In genomic region chr2:37654932-37655331, GRCh38 we compare ENCODE assay signal across 8 cellular contexts. TPM values are rescaled to one million over a fixed set of nuclear protein-coding genes. Genes with fewer than 3 reads are reported as not detected.
DNase-seq lines count a peak whose midpoint lies in the region; ATAC-seq and TF ChIP-seq lines count a peak whose summit lies in the region.

No MANE protein-coding gene starts in this region.

- peak overlapping the region; percentile 97 for H3K4me2 ChIP-seq in DOHH2 (ENCODE audit: low read length)
- H3K4me2 ChIP-seq in mammary epithelial cell (ENCODE audit: insufficient read depth, low read depth, low read length) = peak overlapping the region; percentile 62
- H3K4me2 ChIP-seq in neural progenitor cell = peak overlapping the region; percentile 61

- peak; percentile 74 for ATAC-seq in GM19467 (IDR thresholded peaks at IDR 0.05; ENCODE audit: unreplicated experiment)
- peak; percentile 72 for ATAC-seq in HG03442 (IDR thresholded peaks at IDR 0.05; ENCODE audit: unreplicated experiment)

- H3F3A ChIP-seq in DOHH2 (ENCODE audit: control insufficient read depth, insufficient read depth) (peaks cover 26% of the 10 kb centered on the region), neural progenitor cell (ENCODE audit: low read depth) (peaks cover 43% of the 10 kb centered on the region)

- 63% methylated on average over 4 of the region's 4 CpGs for WGBS in mammary epithelial cell (ENCODE audit: low coverage, missing lambda C conversion rate)

- CTCF ChIA-PET in mammary epithelial cell (lab: Charles Lee; ENCODE audit: low non-redundant PET) = no interaction called here

- H2AFZ ChIP-seq in mammary epithelial cell (ENCODE audit: low read depth, low read length) = no peak overlapping the region
- H2AFZ ChIP-seq in neural progenitor cell (replicated peaks) = no peak overlapping the region

- H3K9me3 Mint-ChIP-seq in neural progenitor cell = no peaks in the 10 kb centered on the region

- peaks cover 41% of the 10 kb centered on the region for H3K4me1 Mint-ChIP-seq in neural progenitor cell

- no peak overlapping the region for H3K4me3 Mint-ChIP-seq in neural progenitor cell

- H3K9me3 ChIP-seq in DOHH2 (ENCODE audit: control insufficient read depth, insufficient read depth, low read length) (no peaks in the 10 kb centered on the region), mammary epithelial cell (replicated peaks; ENCODE audit: insufficient read depth, low read length) (no peaks in the 10 kb centered on the region), neural progenitor cell (ENCODE audit: low read depth) (no peaks in the 10 kb centered on the region)

- no peaks in the 10 kb centered on the region for H4K20me1 ChIP-seq in DOHH2 (ENCODE audit: control insufficient read depth, insufficient read depth, low read depth, low read length)
- no peaks in the 10 kb centered on the region for H4K20me1 ChIP-seq in mammary epithelial cell (ENCODE audit: insufficient read depth, low read length)
- H4K20me1 ChIP-seq in neural progenitor cell (ENCODE audit: low read depth) = peaks cover 13% of the 10 kb centered on the region

- no peaks in the 10 kb centered on the region for H3K36me3 ChIP-seq in DOHH2 (ENCODE audit: control insufficient read depth, low read length)
- H3K36me3 ChIP-seq in mammary epithelial cell (ENCODE audit: insufficient read depth, low read length) = peaks cover 2% of the 10 kb centered on the region
- no peaks in the 10 kb centered on the region for H3K36me3 ChIP-seq in neural progenitor cell

- intact Hi-C loops in mammary epithelial cell (cut with micrococcal nuclease) = loop anchor here (5.0 kb wide), 2 partner anchors 222 to 243 kb away; no protein-coding TSS in a partner anchor

- TF ChIP-seq CTCF in DOHH2 (IDR thresholded peaks at IDR 0.05; ENCODE audit: low read depth, low read length, poor library complexity, severe bottlenecking) = no peak
- no peak for TF ChIP-seq CTCF in mammary epithelial cell (conservative IDR thresholded peaks at IDR 0.05 in 1 of 2, IDR thresholded peaks at IDR 0.05 in 1 of 2; ENCODE audit: extremely low read depth in 1 of 2, insufficient read depth in 1 of 2, low read depth in 1 of 2, low read length in 2 of 2)
- TF ChIP-seq CTCF in neural progenitor cell (IDR thresholded peaks at IDR 0.05) = no peak

- no TSS peak for BruUV-seq in mammary epithelial cell (replicated peaks; lab: Mats Ljungman, UMichigan)

- H3K4me3 ChIP-seq in DOHH2 (ENCODE audit: low read length) (peak overlapping the region; percentile 72), mammary epithelial cell (replicated peaks in 1 of 3; ENCODE audit: insufficient read depth in 1 of 3, low read depth in 2 of 3, low read length in 3 of 3) (peak overlapping the region in 1 of 3 experiments; percentile 8), neural progenitor cell (peak overlapping the region; percentile 9)

- H3K27me3 Mint-ChIP-seq in neural progenitor cell (ENCODE audit: insufficient read depth, low read depth) = peaks cover 5% of the 10 kb centered on the region

- peaks cover 14% of the 10 kb centered on the region for H3K36me3 Mint-ChIP-seq in neural progenitor cell

- H3K4me1 ChIP-seq in DOHH2 (ENCODE audit: control insufficient read depth, low read length) (peaks cover 74% of the 10 kb centered on the region), mammary epithelial cell (ENCODE audit: insufficient read depth, low read length) (peaks cover 73% of the 10 kb centered on the region), neural progenitor cell (peaks cover 52% of the 10 kb centered on the region)

- no peak overlapping the region for H3K27ac Mint-ChIP-seq in neural progenitor cell

- H3K27ac ChIP-seq in DOHH2 (ENCODE audit: low read depth, low read length) = peak overlapping the region; percentile 53
- peak overlapping the region; percentile 85 for H3K27ac ChIP-seq in mammary epithelial cell (ENCODE audit: insufficient read depth, low read depth, low read length)
- H3K27ac ChIP-seq in neural progenitor cell = no peak overlapping the region

- H3K9me2 ChIP-seq in DOHH2 (replicated peaks; ENCODE audit: control insufficient read depth, low read length) = no peaks in the 10 kb centered on the region

- DNase-seq in mammary epithelial cell = no peak
- peak; percentile 55 for DNase-seq in neural progenitor cell (ENCODE audit: low spot score)
- no peak for DNase-seq in GM03348 (ENCODE audit: low spot score)
- DNase-seq in midbrain (lab: John Stamatoyannopoulos, UW) = no peak
- no peak for DNase-seq in activated CD8-positive, alpha-beta memory T cell treated with anti-CD3 and anti-CD28 coated beads for 24 hours

- in situ Hi-C loops in mammary epithelial cell (cut with MboI; ENCODE audit: low sequenced_read_pairs in 2 of 2) = loop anchor here in 1 of 2 donors (10.0 kb wide), 1 partner anchor 240 kb away; no protein-coding TSS in a partner anchor

- dilution Hi-C loops in mammary epithelial cell (cut with HindIII; ENCODE audit: low sequenced_read_pairs) = loop anchor here (5.0 kb wide), 1 partner anchor 33 kb away; no protein-coding TSS in a partner anchor

- peak overlapping the region; percentile 64 for H3K9ac ChIP-seq in mammary epithelial cell (ENCODE audit: insufficient read depth, low read length)
- no peak overlapping the region for H3K9ac ChIP-seq in neural progenitor cell

- H3K27me3 ChIP-seq in DOHH2 (ENCODE audit: control insufficient read depth, low read length) (peaks cover 29% of the 10 kb centered on the region), mammary epithelial cell (ENCODE audit: insufficient read depth, low read length) (no peaks in the 10 kb centered on the region), neural progenitor cell (no peaks in the 10 kb centered on the region)

- no peaks in the 10 kb centered on the region for H3K79me2 ChIP-seq in DOHH2 (ENCODE audit: control insufficient read depth, low read length)
- peaks cover 97% of the 10 kb centered on the region for H3K79me2 ChIP-seq in mammary epithelial cell (ENCODE audit: insufficient read depth, low read length)
- H3K79me2 ChIP-seq in neural progenitor cell (ENCODE audit: low read depth) = peaks cover 79% of the 10 kb centered on the region

RNA-seq across cellular contexts. Expression of gene CDC42EP3, which starts 16.5 kb away (rescaled TPM):
- 100 to 1,000 TPM in 1 of 2 donors, 10 to 100 TPM in 1; 96.7 to 276 TPM for total RNA-seq in mammary epithelial cell
- polyA plus RNA-seq in mammary epithelial cell = 84.4 TPM
- polyA minus RNA-seq in mammary epithelial cell = 192 TPM
- 19.7 and 21.2 TPM in 2 replicates for total RNA-seq in neural progenitor cell (ENCODE audit: low replicate concordance)
